In the genomic region with DNA sequence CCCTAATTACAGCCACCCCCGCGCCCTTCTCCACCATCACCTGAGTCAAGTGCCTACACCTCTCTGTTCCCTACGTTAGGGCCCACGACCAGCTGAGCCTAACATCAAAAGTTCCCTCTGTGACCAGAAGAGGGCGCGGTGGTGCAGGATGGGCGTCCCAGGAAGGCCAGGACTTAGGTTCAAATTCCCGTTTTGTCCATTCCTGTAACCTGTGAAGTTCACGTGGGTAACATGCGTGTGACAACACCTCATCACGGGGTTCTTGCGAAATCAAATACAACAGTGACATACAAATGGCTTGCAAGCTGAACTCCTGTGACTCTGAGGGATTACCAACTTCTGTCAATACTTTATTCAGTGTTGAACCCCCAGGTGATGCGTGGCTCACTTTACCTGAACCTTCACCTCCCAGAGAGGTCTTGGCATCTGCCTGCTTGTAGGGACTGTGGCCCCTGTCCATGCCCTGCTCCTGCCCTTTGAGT, we compare ENCODE assay signal across 8 cellular contexts.
DNase-seq lines count a peak whose midpoint lies in the region; ATAC-seq, FAIRE-seq and TF ChIP-seq lines count a peak whose summit lies in the region.

No MANE protein-coding gene starts in this region.

- no peak overlapping the region for H3K27ac ChIP-seq in IMR-90 (ENCODE audit: insufficient read depth, low read length)
- no peak overlapping the region for H3K27ac ChIP-seq in left ventricle myocardium inferior (replicated peaks)
- peak overlapping the region; percentile 38 to 93 for H3K27ac ChIP-seq in small intestine (ENCODE audit: low read depth in 1 of 2, low read length in 1 of 2)

- no peak overlapping the region for H3K23ac ChIP-seq in IMR-90 (ENCODE audit: low read depth, low read length)

- peak; percentile 71 for TF ChIP-seq RAD21 in IMR-90 (IDR thresholded peaks at IDR 0.05; ENCODE audit: low read length)

- peak overlapping the region; percentile 71 for H2AK9ac ChIP-seq in IMR-90 (replicated peaks; ENCODE audit: low read depth, low read length, poor library complexity)

- ATAC-seq in IMR-90 (ENCODE audit: low read depth) (no peak), HG02840 (IDR thresholded peaks at IDR 0.05; ENCODE audit: low FRiP score, unreplicated experiment) (no peak), HG03521 (IDR thresholded peaks at IDR 0.05; ENCODE audit: unreplicated experiment) (no peak)
- no peak for ATAC-seq in activated naive CD4-positive, alpha-beta T cell treated with anti-CD3 and anti-CD28 coated beads, Interleukin-2, amount 50 U/mL, for 72 hours

- H3K56ac ChIP-seq in IMR-90 (ENCODE audit: extremely low read depth, insufficient read depth, low read length) = no peak overlapping the region

- H3K9me3 ChIP-seq in IMR-90 (ENCODE audit: control insufficient read depth, insufficient read depth, low read length) (no peaks in the 10 kb centered on the region), left ventricle myocardium inferior (replicated peaks) (no peaks in the 10 kb centered on the region), small intestine (ENCODE audit: control insufficient read depth, low read depth) (no peaks in the 10 kb centered on the region)

- 0 out of 2 replicates have a peak overlapping the region, but pooled peaks have one; percentile 22 for H2BK20ac ChIP-seq in IMR-90 (ENCODE audit: low read depth, low read length)

- CTCF ChIA-PET in IMR-90 (lab: Yijun Ruan, JAX) = interaction anchor here (0.6 to 1.4 kb wide), 6 partner anchors 16 to 247 kb away, joined by 3 to 4 read pairs (median 3); partner anchors contain the start of gene ARL4C

- no peak overlapping the region for H3K18ac ChIP-seq in IMR-90 (ENCODE audit: low read depth, low read length)

- H2AK5ac ChIP-seq in IMR-90 (ENCODE audit: low read depth, low read length) = peak overlapping the region; percentile 75

- H3K36me3 ChIP-seq in IMR-90 (ENCODE audit: control insufficient read depth, insufficient read depth, low read length) = no peaks in the 10 kb centered on the region
- H3K36me3 ChIP-seq in left ventricle myocardium inferior = no peaks in the 10 kb centered on the region
- H3K36me3 ChIP-seq in small intestine (ENCODE audit: control insufficient read depth in 2 of 2, insufficient read depth in 2 of 2, low read length in 2 of 2) = no peaks in the 10 kb centered on the region

- no peaks in the 10 kb centered on the region for H3K79me1 ChIP-seq in IMR-90 (ENCODE audit: low read depth in 1 of 2, low read length in 2 of 2)

- no peaks in the 10 kb centered on the region for H3K27me3 ChIP-seq in IMR-90 (ENCODE audit: control insufficient read depth, insufficient read depth, low read length)
- H3K27me3 ChIP-seq in left ventricle myocardium inferior (ENCODE audit: low read depth) = no peaks in the 10 kb centered on the region
- no peaks in the 10 kb centered on the region for H3K27me3 ChIP-seq in small intestine (ENCODE audit: control insufficient read depth in 2 of 2, insufficient read depth in 2 of 2, low read length in 2 of 2)

- H2BK15ac ChIP-seq in IMR-90 (ENCODE audit: low read depth, low read length) = peak overlapping the region; percentile 1; the same call in 1 of the 3 replicates

- TF ChIP-seq POLR2A in IMR-90 (IDR thresholded peaks at IDR 0.05; ENCODE audit: low read depth, low read length) = no peak

- peak overlapping the region; percentile 36; the same call in 1 of the 2 replicates for H4K91ac ChIP-seq in IMR-90 (ENCODE audit: insufficient read depth, low read depth, low read length)

- H2BK120ac ChIP-seq in IMR-90 (ENCODE audit: low read depth, low read length) = peak overlapping the region; percentile 50

- TF ChIP-seq CTCF in IMR-90 (conservative IDR thresholded peaks at IDR 0.05; ENCODE audit: low read depth, low read length) (peak; percentile 65), left ventricle myocardium inferior (IDR thresholded peaks at IDR 0.05; ENCODE audit: borderline replicate concordance) (peak; percentile 85)

- 58% methylated on average over 8 of the region's 13 CpGs; no CpG with 5 or more reads in 1 of the 2 experiments for WGBS in IMR-90 (ENCODE audit: extremely low coverage in 2 of 2, insufficient read length in 1 of 2), 2 experiments
- WGBS in small intestine, 3 donors = 26 to 37% (median 33%) methylated on average over 13 of the region's 13 CpGs

- DNase-seq in COLO668 (lab: John Stamatoyannopoulos, UW; ENCODE audit: unreplicated experiment) (peak; percentile 75), IMR-90 (peak; percentile 41), SHP77 treated with DMSO at 0.1 percent for 48 hours (lab: John Stamatoyannopoulos, UW) (peak; percentile 28), left ventricle myocardium inferior (peak; percentile 51), small intestine (peak; percentile 67)
- DNase-seq in activated naive CD4-positive, alpha-beta T cell treated with anti-CD3 and anti-CD28 coated beads, Interleukin-2, amount 50 U/mL, for 72 hours (ENCODE audit: low spot score in 2 of 2) = peak; percentile 65 to 81

- BruUV-seq in IMR-90 (replicated peaks; lab: Mats Ljungman, UMichigan) = no TSS peak

- peak overlapping the region in 1 of 2 experiments; percentile 9; a peak in 1 of 4 replicates for H4K8ac ChIP-seq in IMR-90 (ENCODE audit: low read depth in 2 of 2, low read length in 2 of 2)

- no peak overlapping the region for H2BK5ac ChIP-seq in IMR-90 (ENCODE audit: low read depth, low read length, poor library complexity, severe bottlenecking)

- H3K9me1 ChIP-seq in IMR-90 (ENCODE audit: insufficient read depth, low read length) = peaks cover 15% of the 10 kb centered on the region

- H3K4me2 ChIP-seq in IMR-90 (ENCODE audit: low read depth, low read length) = no peak overlapping the region

- H3K9ac ChIP-seq in IMR-90 (ENCODE audit: low read depth, low read length) = no peak overlapping the region

- H2AFZ ChIP-seq in IMR-90 (replicated peaks; ENCODE audit: low read length, poor library complexity) = peak overlapping the region; percentile 53

- no peak for FAIRE-seq in small intestine (lab: Jason Lieb, UNC)

- in situ Hi-C loops in IMR-90 (cut with MboI; ENCODE audit: low sequenced_read_pairs) = loop anchor here (10.0 kb wide), 1 partner anchor 206 kb away; the partner anchor contains the start of gene ARL4C

- dilution Hi-C loops in IMR-90 (cut with HindIII; ENCODE audit: low sequenced_read_pairs, unreplicated experiment) = no loop called here

- H3K27ac Mint-ChIP-seq in activated naive CD4-positive, alpha-beta T cell treated with anti-CD3 and anti-CD28 coated beads, Interleukin-2, amount 50 U/mL, for 72 hours = peak overlapping the region; percentile 93 to 100

- no peaks in the 10 kb centered on the region for H4K20me1 ChIP-seq in IMR-90 (ENCODE audit: insufficient read depth, low read length)

- H3K4me3 ChIP-seq in IMR-90 (ENCODE audit: insufficient read depth, low read depth, low read length) (no peak overlapping the region), left ventricle myocardium inferior (no peak overlapping the region), small intestine (ENCODE audit: low read depth in 1 of 2, low read length in 2 of 2) (no peak overlapping the region)

- POLR2A ChIA-PET in IMR-90 (lab: Charles Lee; ENCODE audit: unreplicated experiment) = interaction anchor here (0.6 to 1.3 kb wide), 2 partner anchors 47 to 207 kb away, joined by 3 read pairs; no protein-coding TSS in a partner anchor

- no peak overlapping the region for H3K14ac ChIP-seq in IMR-90 (replicated peaks; ENCODE audit: low read depth, low read length)

- H4K5ac ChIP-seq in IMR-90 (ENCODE audit: low read depth, low read length) = no peak overlapping the region

- intact Hi-C loops in IMR-90 (cut with micrococcal nuclease) (loop anchor here (1.0 to 5.0 kb wide), 4 partner anchors 152 to 256 kb away; no protein-coding TSS in a partner anchor), left ventricle myocardium inferior (cut with micrococcal nuclease) (loop anchor here (10.0 kb wide), 1 partner anchor 216 kb away; no protein-coding TSS in a partner anchor)

- H3K4ac ChIP-seq in IMR-90 (ENCODE audit: low read depth, low read length) = peak overlapping the region; percentile 38; the same call in 1 of the 2 replicates

- peaks cover 18% of the 10 kb centered on the region for H3K4me1 ChIP-seq in IMR-90 (ENCODE audit: control insufficient read depth, insufficient read depth, low read length)
- H3K4me1 ChIP-seq in left ventricle myocardium inferior = peaks cover 25% of the 10 kb centered on the region
- H3K4me1 ChIP-seq in small intestine (ENCODE audit: control insufficient read depth in 2 of 2, insufficient read depth in 1 of 2, low read depth in 1 of 2, low read length in 1 of 2) = peaks cover 0 to 7% of the 10 kb centered on the region in 2 donors

- peaks cover 0 to 7% of the 10 kb centered on the region in 2 donors for H3K9me3 Mint-ChIP-seq in activated naive CD4-positive, alpha-beta T cell treated with anti-CD3 and anti-CD28 coated beads, Interleukin-2, amount 50 U/mL, for 72 hours

- H3K36me3 Mint-ChIP-seq in activated naive CD4-positive, alpha-beta T cell treated with anti-CD3 and anti-CD28 coated beads, Interleukin-2, amount 50 U/mL, for 72 hours = peaks cover 0 to 9% of the 10 kb centered on the region in 2 donors

TF ChIP-seq in IMR-90, 13 proteins besides CTCF, POLR2A, EP300 and RAD21:
- peak; percentile 80 for TF ChIP-seq SMC3 (IDR thresholded peaks at IDR 0.05; ENCODE audit: low read depth, low read length)
- no peak for TF ChIP-seq MAFK (IDR thresholded peaks at IDR 0.05; ENCODE audit: low read depth, low read length)
- 0 out of 2 replicates have a peak, but pooled peaks have one; percentile 7 for TF ChIP-seq BHLHE40 (IDR thresholded peaks at IDR 0.05; ENCODE audit: low read depth, low read length)
- TF ChIP-seq CEBPB (IDR thresholded peaks at IDR 0.05; ENCODE audit: low read depth, low read length) = peak; percentile 90

Comparison
In these comparisons a context has a peak if more than half of its experiments do, and no peak if none do; other contexts are left out.
1. H3K27ac ChIP-seq: peak in small intestine (2 of 2); none in IMR-90 (single experiment) and left ventricle myocardium inferior (single experiment).
2. Peak in every context shown above with its lines, with median percentiles within 50 percentile points of each other: DNase-seq.